ENCODE assay signal across 8 cellular contexts in genomic region chr14:102526144-102526499, GRCh38. TPM values are rescaled to one million over a fixed set of nuclear protein-coding genes. Genes with fewer than 3 reads are reported as not detected.
DNase-seq lines count a peak whose midpoint lies in the region; ATAC-seq and TF ChIP-seq lines count a peak whose summit lies in the region.
"Not testable (repeated sequence)": the region's sequence is repeated elsewhere in the genome, so short reads cannot be mapped to it uniquely, and the experiment has no call there.

No MANE protein-coding gene starts in this region.

- intact Hi-C loops in activated T-helper 1 cell treated with anti-CD3 and anti-CD28 coated beads, Interleukin-12 subunit alpha, Interleukin-12 subunit beta, Interleukin-2, Interleukin-4 antibody, amounts not matched to agents 30 ng/mL and 10 ng/mL and 1 ng/mL, durations not matched to agents 14 hours and 24 hours and 36 hours (cut with micrococcal nuclease), result loop anchor here (10.0 kb wide), 3 partner anchors 249 to 711 kb away; partner anchors contain the start of gene TRAF3
- intact Hi-C loops in dendritic cell treated with granulocyte-macrophage colony-stimulating factor and Interleukin-4, amounts not matched to agents 40 ng/mL and 50 ng/mL, for 4 days (cut with micrococcal nuclease); lower lobe of right lung (cut with DNase I); upper lobe of right lung (cut with DNase I): not testable (repeated sequence)

- not testable (repeated sequence) for H4K20me1 ChIP-seq in Karpas-422 (ENCODE audit: insufficient read depth, low read depth, low read length); SK-N-SH (ENCODE audit: insufficient read depth)

- peak overlapping the region; percentile 99 for H3K4me2 ChIP-seq in Karpas-422 (ENCODE audit: low read depth, low read length, poor library complexity, severe bottlenecking)
- peak overlapping the region; percentile 79 for H3K4me2 ChIP-seq in SK-N-SH

- not testable (repeated sequence) for H3K9me3 ChIP-seq in CD8-positive, alpha-beta memory T cell (ENCODE audit: low read length); Karpas-422 (ENCODE audit: low read length); SK-N-SH; lower lobe of right lung; upper lobe of right lung

- peak overlapping the region; percentile 49 for H3K27ac ChIP-seq in CD8-positive, alpha-beta memory T cell (ENCODE audit: low read depth, low read length)
- not testable (repeated sequence) for H3K27ac ChIP-seq in Karpas-422 (ENCODE audit: low read length)
- H3K27ac ChIP-seq in SK-N-SH (ENCODE audit: low read depth in 2 of 2, low read length in 1 of 2), result peak overlapping the region in 1 of 2 experiments; percentile 63; a peak in 2 of 4 replicates
- peak overlapping the region; percentile 87 for H3K27ac ChIP-seq in lower lobe of right lung
- peak overlapping the region; percentile 82 for H3K27ac ChIP-seq in upper lobe of right lung

- H3K27ac Mint-ChIP-seq in CD8-positive, alpha-beta memory T cell, result peak overlapping the region in 3 of 8 donors; percentile 21 to 80 (median 38)
- H3K27ac Mint-ChIP-seq in activated T-helper 1 cell treated with anti-CD3 and anti-CD28 coated beads, Interleukin-12 subunit alpha, Interleukin-12 subunit beta, Interleukin-2, Interleukin-4 antibody, amounts not matched to agents 30 ng/mL and 10 ng/mL and 1 ng/mL, durations not matched to agents 14 hours and 24 hours and 36 hours, result peak overlapping the region; percentile 88
- H3K27ac Mint-ChIP-seq in dendritic cell treated with granulocyte-macrophage colony-stimulating factor and Interleukin-4, amounts not matched to agents 40 ng/mL and 50 ng/mL, for 4 days, result peak overlapping the region; percentile 93
- H3K27ac Mint-ChIP-seq in osteocyte (ENCODE audit: unreplicated experiment), result peak overlapping the region; percentile 79

- TF ChIP-seq RAD21 in SK-N-SH (IDR thresholded peaks at IDR 0.05; ENCODE audit: low read length), result not testable (repeated sequence)

- H3K79me2 ChIP-seq in Karpas-422 (ENCODE audit: low read length); SK-N-SH (ENCODE audit: insufficient read depth): not testable (repeated sequence)

- H3K36me3 ChIP-seq in CD8-positive, alpha-beta memory T cell (ENCODE audit: insufficient read depth, low read length); Karpas-422 (ENCODE audit: insufficient read depth, low read length); SK-N-SH (replicated peaks in 1 of 2; ENCODE audit: control insufficient read depth in 1 of 2, insufficient read depth in 2 of 2, low read length in 1 of 2); lower lobe of right lung; upper lobe of right lung: not testable (repeated sequence)

- not testable (repeated sequence) for H3K27me3 ChIP-seq in CD8-positive, alpha-beta memory T cell (ENCODE audit: insufficient read depth, low read length, poor library complexity, severe bottlenecking); Karpas-422 (ENCODE audit: low read length); SK-N-SH (ENCODE audit: insufficient read depth); lower lobe of right lung (ENCODE audit: low read depth); upper lobe of right lung

- TF ChIP-seq EP300 in SK-N-SH (IDR thresholded peaks at IDR 0.05; ENCODE audit: borderline replicate concordance in 1 of 2, low read depth in 1 of 2, low read length in 1 of 2), result not testable (repeated sequence)

- H2AFZ ChIP-seq in Karpas-422 (ENCODE audit: low read length), result peak overlapping the region; percentile 91; the same call in 1 of the 2 replicates
- H2AFZ ChIP-seq in SK-N-SH (ENCODE audit: low read depth), result peak overlapping the region; percentile 89

- H3K9ac ChIP-seq in Karpas-422 (ENCODE audit: low read length) (peak overlapping the region; percentile 76; the same call in 1 of the 2 replicates), SK-N-SH (0 out of 2 replicates have a peak overlapping the region, but pooled peaks have one; percentile 63)

- not testable (repeated sequence) for H3K9me3 Mint-ChIP-seq in CD8-positive, alpha-beta memory T cell; activated T-helper 1 cell treated with anti-CD3 and anti-CD28 coated beads, Interleukin-12 subunit alpha, Interleukin-12 subunit beta, Interleukin-2, Interleukin-4 antibody, amounts not matched to agents 30 ng/mL and 10 ng/mL and 1 ng/mL, durations not matched to agents 14 hours and 24 hours and 36 hours; dendritic cell treated with granulocyte-macrophage colony-stimulating factor and Interleukin-4, amounts not matched to agents 40 ng/mL and 50 ng/mL, for 4 days; osteocyte (ENCODE audit: unreplicated experiment)

- H3K27me3 Mint-ChIP-seq in CD8-positive, alpha-beta memory T cell; activated T-helper 1 cell treated with anti-CD3 and anti-CD28 coated beads, Interleukin-12 subunit alpha, Interleukin-12 subunit beta, Interleukin-2, Interleukin-4 antibody, amounts not matched to agents 30 ng/mL and 10 ng/mL and 1 ng/mL, durations not matched to agents 14 hours and 24 hours and 36 hours (ENCODE audit: insufficient read depth); osteocyte (ENCODE audit: unreplicated experiment): not testable (repeated sequence)
- H3K27me3 Mint-ChIP-seq in dendritic cell treated with granulocyte-macrophage colony-stimulating factor and Interleukin-4, amounts not matched to agents 40 ng/mL and 50 ng/mL, for 4 days, result peaks cover 15% of the 10 kb centered on the region

- not testable (repeated sequence) for DNase-seq in CD8-positive, alpha-beta memory T cell; Karpas-422; SK-N-SH; activated T-helper 1 cell treated with anti-CD3 and anti-CD28 coated beads, Interleukin-12 subunit alpha, Interleukin-12 subunit beta, Interleukin-2, Interleukin-4 antibody, amounts not matched to agents 30 ng/mL and 10 ng/mL and 1 ng/mL, durations not matched to agents 14 hours and 24 hours and 36 hours (ENCODE audit: low spot score); lower lobe of right lung; osteocyte (ENCODE audit: extremely low spot score, unreplicated experiment); upper lobe of right lung

- peaks cover 22 to 31% (median 31%) of the 10 kb centered on the region in 3 donors for H3K4me1 Mint-ChIP-seq in CD8-positive, alpha-beta memory T cell
- H3K4me1 Mint-ChIP-seq in activated T-helper 1 cell treated with anti-CD3 and anti-CD28 coated beads, Interleukin-12 subunit alpha, Interleukin-12 subunit beta, Interleukin-2, Interleukin-4 antibody, amounts not matched to agents 30 ng/mL and 10 ng/mL and 1 ng/mL, durations not matched to agents 14 hours and 24 hours and 36 hours (ENCODE audit: low read depth), result peaks cover 32% of the 10 kb centered on the region
- peaks cover 53% of the 10 kb centered on the region for H3K4me1 Mint-ChIP-seq in dendritic cell treated with granulocyte-macrophage colony-stimulating factor and Interleukin-4, amounts not matched to agents 40 ng/mL and 50 ng/mL, for 4 days (ENCODE audit: low read depth)
- peaks cover 19% of the 10 kb centered on the region for H3K4me1 Mint-ChIP-seq in osteocyte (ENCODE audit: unreplicated experiment)

- H3K4me3 ChIP-seq in CD8-positive, alpha-beta memory T cell (ENCODE audit: low read length); lower lobe of right lung; upper lobe of right lung: not testable (repeated sequence)
- H3K4me3 ChIP-seq in Karpas-422 (ENCODE audit: low read length) (peak overlapping the region; percentile 84; the same call in 1 of the 2 replicates), SK-N-SH (ENCODE audit: low read depth in 2 of 2, low read length in 1 of 2) (peak overlapping the region in 1 of 2 experiments; percentile 69; a peak in 1 of 4 replicates)

- not testable (repeated sequence) for H3F3A ChIP-seq in SK-N-SH (replicated peaks; ENCODE audit: insufficient read depth)

- CTCF ChIA-PET in CD8-positive, alpha-beta memory T cell (lab: Charles Lee), result interaction anchor here (1.6 kb wide), 1 partner anchor 87 kb away, joined by 3 read pairs; no protein-coding TSS in a partner anchor
- CTCF ChIA-PET in SK-N-SH (lab: Yijun Ruan, JAX), result interaction anchor here (1.2 to 2.5 kb wide), 2 partner anchors 9 to 137 kb away, joined by 3 to 10 read pairs; no protein-coding TSS in a partner anchor

- peak overlapping the region in 4 of 7 donors; percentile 59 to 92 (median 86) for H3K4me3 Mint-ChIP-seq in CD8-positive, alpha-beta memory T cell
- H3K4me3 Mint-ChIP-seq in activated T-helper 1 cell treated with anti-CD3 and anti-CD28 coated beads, Interleukin-12 subunit alpha, Interleukin-12 subunit beta, Interleukin-2, Interleukin-4 antibody, amounts not matched to agents 30 ng/mL and 10 ng/mL and 1 ng/mL, durations not matched to agents 14 hours and 24 hours and 36 hours, result peak overlapping the region; percentile 92
- peak overlapping the region; percentile 90 for H3K4me3 Mint-ChIP-seq in dendritic cell treated with granulocyte-macrophage colony-stimulating factor and Interleukin-4, amounts not matched to agents 40 ng/mL and 50 ng/mL, for 4 days
- peak overlapping the region; percentile 89 for H3K4me3 Mint-ChIP-seq in osteocyte (ENCODE audit: unreplicated experiment)

- not testable (repeated sequence) for H3K36me3 Mint-ChIP-seq in CD8-positive, alpha-beta memory T cell; activated T-helper 1 cell treated with anti-CD3 and anti-CD28 coated beads, Interleukin-12 subunit alpha, Interleukin-12 subunit beta, Interleukin-2, Interleukin-4 antibody, amounts not matched to agents 30 ng/mL and 10 ng/mL and 1 ng/mL, durations not matched to agents 14 hours and 24 hours and 36 hours (ENCODE audit: low read depth); dendritic cell treated with granulocyte-macrophage colony-stimulating factor and Interleukin-4, amounts not matched to agents 40 ng/mL and 50 ng/mL, for 4 days (ENCODE audit: low read depth); osteocyte (ENCODE audit: unreplicated experiment)

- ATAC-seq in lower lobe of right lung, upper lobe of right lung: not testable (repeated sequence)

- not testable (repeated sequence) for H3K9me2 ChIP-seq in Karpas-422 (replicated peaks; ENCODE audit: insufficient read depth, low read length); SK-N-SH

- POLR2A ChIA-PET in CD8-positive, alpha-beta memory T cell (lab: Charles Lee); SK-N-SH (lab: Yijun Ruan, JAX): not testable (repeated sequence)

- not testable (repeated sequence) for TF ChIP-seq CTCF in SK-N-SH (IDR thresholded peaks at IDR 0.05); lower lobe of right lung (IDR thresholded peaks at IDR 0.05); osteocyte (IDR thresholded peaks at IDR 0.05); upper lobe of right lung (IDR thresholded peaks at IDR 0.05)

- peaks cover 18% of the 10 kb centered on the region for H3K4me1 ChIP-seq in CD8-positive, alpha-beta memory T cell (ENCODE audit: insufficient read depth, low read length)
- H3K4me1 ChIP-seq in Karpas-422 (ENCODE audit: low read length) (peaks cover 26% of the 10 kb centered on the region), SK-N-SH (ENCODE audit: control insufficient read depth in 1 of 2, insufficient read depth in 2 of 2, low read depth in 1 of 2, low read length in 1 of 2) (peaks cover 0 to 12% of the 10 kb centered on the region in 2 experiments; a peak in 2 of 4 replicates), lower lobe of right lung (peaks cover 27% of the 10 kb centered on the region)
- H3K4me1 ChIP-seq in upper lobe of right lung, result not testable (repeated sequence)

- WGBS in SK-N-SH (ENCODE audit: low lambda C conversion rate), result 81% methylated on average over 5 of the region's 5 CpGs

RNA-seq across cellular contexts. Expression of gene ANKRD9, which starts 16.5 kb away (rescaled TPM):
- 10 to 100 TPM; 10.1 to 12.1 TPM for total RNA-seq in CD8-positive, alpha-beta memory T cell
- 1.3 TPM for polyA plus RNA-seq in CD8-positive, alpha-beta memory T cell
- 0.04 TPM in 2 replicates for total RNA-seq in Karpas-422 (2014; rRNA removed; shearing (Covaris generic); ENCODE audit: low replicate concordance)
- polyA plus RNA-seq in SK-N-SH (2012; rRNA removed), result 21.3 and 21.4 TPM in 2 replicates
- 6.2 and 10.8 TPM in 2 replicates for polyA plus RNA-seq in SK-N-SH (2012; cell fraction: cytosol; rRNA removed)
- polyA plus RNA-seq in SK-N-SH (2012; cell fraction: nucleus; rRNA removed), result 85.4 and 152 TPM in 2 replicates
- 13.4 TPM in 2 replicates for total RNA-seq in activated T-helper 1 cell treated with anti-CD3 and anti-CD28 coated beads, Interleukin-12 subunit alpha, Interleukin-12 subunit beta, Interleukin-2, Interleukin-4 antibody, amounts not matched to agents 30 ng/mL and 10 ng/mL and 1 ng/mL, durations not matched to agents 14 hours and 24 hours and 36 hours
- total RNA-seq in lower lobe of right lung (19.5 TPM), osteocyte (12.6 and 13.6 TPM in 2 replicates), upper lobe of right lung (22.4 TPM)

Comparison
In these comparisons a context has a peak if more than half of its experiments do, and no peak if none do; other contexts are left out.
1. RNA of gene ANKRD9, which starts 16.5 kb away (total RNA-seq): 22.4 TPM in upper lobe of right lung (single experiment), 19.5 TPM in lower lobe of right lung (single experiment), 12.6 to 13.6 TPM in osteocyte, 13.4 TPM in activated T-helper 1 cell treated with anti-CD3 and anti-CD28 coated beads, Interleukin-12 subunit alpha, Interleukin-12 subunit beta, Interleukin-2, Interleukin-4 antibody, amounts not matched to agents 30 ng/mL and 10 ng/mL and 1 ng/mL, durations not matched to agents 14 hours and 24 hours and 36 hours and 10.1 to 12.1 TPM in CD8-positive, alpha-beta memory T cell; 0.04 TPM in Karpas-422; every median in the first group is over 10 times any median in the second.
2. Peak in every context shown above with its lines, with median percentiles within 50 percentile points of each other: H3K4me3 Mint-ChIP-seq.